1 cellular context compared by ENCODE assay signal in genomic region chr21:44299458-44300261, GRCh38.
TF ChIP-seq lines count a peak whose summit lies in the region.

Gene PFKL, plus strand, starts transcription at chr21:44300053. Its CDS starts 53 bp downstream, at chr21:44300106.

TF ChIP-seq in HepG2, 621 proteins besides CTCF, POLR2A, EP300 and RAD21 (continued from another document and continues in another):
- TF ChIP-seq SKIL (CRISPR knock-in tag; IDR thresholded peaks at IDR 0.05; ENCODE audit: borderline replicate concordance) (no peak), PLSCR1 (CRISPR knock-in tag; IDR thresholded peaks at IDR 0.05; ENCODE audit: borderline replicate concordance) (no peak), DNMT1 (CRISPR knock-in tag; IDR thresholded peaks at IDR 0.05) (no peak), TIGD3 (CRISPR knock-in tag; IDR thresholded peaks at IDR 0.05; ENCODE audit: borderline replicate concordance) (no peak), ZNF12 (CRISPR knock-in tag; IDR thresholded peaks at IDR 0.05) (no peak), ZNF20 (CRISPR knock-in tag; IDR thresholded peaks at IDR 0.05) (no peak), ZNF263 (CRISPR knock-in tag; IDR thresholded peaks at IDR 0.05) (peak; percentile 67), ZNF3 (CRISPR knock-in tag; IDR thresholded peaks at IDR 0.05) (no peak), RARA (CRISPR knock-in tag; IDR thresholded peaks at IDR 0.05) (no peak), ZNF30 (CRISPR knock-in tag; IDR thresholded peaks at IDR 0.05) (0 out of 2 replicates have a peak, but pooled peaks have one; percentile 52), ZFAT (CRISPR knock-in tag; conservative IDR thresholded peaks at IDR 0.05) (no peak), ZNF777 (CRISPR knock-in tag; IDR thresholded peaks at IDR 0.05) (peak; percentile 89), CHD2 (IDR thresholded peaks at IDR 0.05; ENCODE audit: low read depth, low read length) (no peak), AHR (CRISPR knock-in tag; IDR thresholded peaks at IDR 0.05) (no peak), ZFY (CRISPR knock-in tag; IDR thresholded peaks at IDR 0.05) (peak; percentile 81), MIER2 (CRISPR knock-in tag; IDR thresholded peaks at IDR 0.05) (no peak), MTERF4 (CRISPR knock-in tag; IDR thresholded peaks at IDR 0.05) (no peak), AGO1 (IDR thresholded peaks at IDR 0.05; ENCODE audit: low read depth, low read length, poor library complexity, severe bottlenecking) (no peak), NR3C1 (CRISPR knock-in tag; IDR thresholded peaks at IDR 0.05) (no peak), BHLHE40 (IDR thresholded peaks at IDR 0.05; ENCODE audit: low read length) (no peak), ISL2 (CRISPR knock-in tag; IDR thresholded peaks at IDR 0.05) (peak; percentile 53; the same call in 1 of the 2 replicates), GLI4 (CRISPR knock-in tag; IDR thresholded peaks at IDR 0.05; ENCODE audit: borderline replicate concordance) (peak; percentile 53; the same call in 1 of the 2 replicates), ZNF746 (CRISPR knock-in tag; IDR thresholded peaks at IDR 0.05) (no peak; the same call in 1 of the 2 replicates), ZNF17 (CRISPR knock-in tag; IDR thresholded peaks at IDR 0.05) (no peak), RERE (CRISPR knock-in tag; IDR thresholded peaks at IDR 0.05; ENCODE audit: low read depth) (no peak), PRMT3 (CRISPR knock-in tag; IDR thresholded peaks at IDR 0.05; ENCODE audit: borderline replicate concordance, low read depth) (no peak), ZNF883 (CRISPR knock-in tag; IDR thresholded peaks at IDR 0.05; ENCODE audit: not compliant biosample characterization) (no peak), CREB1 (IDR thresholded peaks at IDR 0.05) (no peak), CREB1 (CRISPR knock-in tag; IDR thresholded peaks at IDR 0.05) (no peak), STAT5B (CRISPR knock-in tag; IDR thresholded peaks at IDR 0.05) (peak; percentile 39; the same call in 1 of the 2 replicates), TBL1XR1 (IDR thresholded peaks at IDR 0.05; ENCODE audit: borderline replicate concordance, low read length, partially characterized antibody) (no peak), TBX2 (CRISPR knock-in tag; IDR thresholded peaks at IDR 0.05; ENCODE audit: borderline replicate concordance) (peak; percentile 61; the same call in 1 of the 2 replicates), PPARG (CRISPR knock-in tag; conservative IDR thresholded peaks at IDR 0.05) (no peak), ZNF570 (CRISPR knock-in tag; IDR thresholded peaks at IDR 0.05; ENCODE audit: borderline replicate concordance) (no peak), KDM3A (CRISPR knock-in tag; IDR thresholded peaks at IDR 0.05; ENCODE audit: low read depth) (peak; percentile 85; the same call in 1 of the 2 replicates), TGIF2 (CRISPR knock-in tag; IDR thresholded peaks at IDR 0.05) (no peak), ZNF691 (CRISPR knock-in tag; IDR thresholded peaks at IDR 0.05; ENCODE audit: borderline replicate concordance, low read depth) (no peak), TCF7 (IDR thresholded peaks at IDR 0.05; ENCODE audit: low read depth) (no peak), PBX3 (CRISPR knock-in tag; IDR thresholded peaks at IDR 0.05; ENCODE audit: borderline replicate concordance) (no peak), MED8 (CRISPR knock-in tag; IDR thresholded peaks at IDR 0.05; ENCODE audit: insufficient replicate concordance) (no peak), XBP1 (CRISPR knock-in tag; IDR thresholded peaks at IDR 0.05) (no peak), HNRNPLL (IDR thresholded peaks at IDR 0.05; ENCODE audit: low read depth, low read length, poor library complexity, severe bottlenecking) (peak; percentile 42), ONECUT2 (CRISPR knock-in tag; IDR thresholded peaks at IDR 0.05) (no peak), SOX5 (CRISPR knock-in tag; IDR thresholded peaks at IDR 0.05; ENCODE audit: borderline replicate concordance) (peak; percentile 22; the same call in 1 of the 2 replicates), HCFC1 (IDR thresholded peaks at IDR 0.05; ENCODE audit: low read depth, low read length) (no peak), SRSF9 (IDR thresholded peaks at IDR 0.05; ENCODE audit: borderline replicate concordance, insufficient read depth, low read depth, low read length, poor library complexity, severe bottlenecking) (no peak), ZNF205 (CRISPR knock-in tag; IDR thresholded peaks at IDR 0.05) (peak; percentile 68; the same call in 1 of the 2 replicates), KDM4B (CRISPR knock-in tag; IDR thresholded peaks at IDR 0.05) (no peak), ZFP37 (CRISPR knock-in tag; IDR thresholded peaks at IDR 0.05; ENCODE audit: borderline replicate concordance) (no peak), ZNF280B (CRISPR knock-in tag; IDR thresholded peaks at IDR 0.05; ENCODE audit: borderline replicate concordance) (0 out of 2 replicates have a peak, but pooled peaks have one; percentile 46), ZNF687 (CRISPR knock-in tag; IDR thresholded peaks at IDR 0.05) (peak; percentile 86), HNRNPUL1 (IDR thresholded peaks at IDR 0.05; ENCODE audit: low read depth, low read length) (no peak)
